ENCODE assay signal across 8 cellular contexts in genomic region chr9:113221800-113222481, GRCh38. TPM values are rescaled to one million over a fixed set of nuclear protein-coding genes. Genes with fewer than 3 reads are reported as not detected.
DNase-seq lines count a peak whose midpoint lies in the region; ATAC-seq, FAIRE-seq and TF ChIP-seq lines count a peak whose summit lies in the region.

No MANE protein-coding gene starts in this region.

- peak overlapping the region; percentile 86 for H3K4me2 ChIP-seq in PC-9

- FAIRE-seq in GM19239 (lab: Jason Lieb, UNC) = peak; percentile 14

- no peaks in the 10 kb centered on the region for H3K9me3 ChIP-seq in PC-9 (ENCODE audit: insufficient read depth, low read depth)
- H3K9me3 ChIP-seq in mucosa of stomach (ENCODE audit: control insufficient read depth, low read length) = no peaks in the 10 kb centered on the region

- no peaks in the 10 kb centered on the region for H3K27me3 ChIP-seq in PC-9 (ENCODE audit: insufficient read depth, low read depth)
- H3K27me3 ChIP-seq in dorsolateral prefrontal cortex = no peaks in the 10 kb centered on the region
- H3K27me3 ChIP-seq in mucosa of stomach (ENCODE audit: control insufficient read depth, insufficient read depth, low read length) = no peaks in the 10 kb centered on the region

- peaks cover 29% of the 10 kb centered on the region for H3K4me1 ChIP-seq in PC-9 (replicated peaks; ENCODE audit: insufficient read depth)
- peaks cover 21% of the 10 kb centered on the region for H3K4me1 ChIP-seq in mucosa of stomach (ENCODE audit: control insufficient read depth, insufficient read depth, low read length)

- peaks cover 4% of the 10 kb centered on the region; the same call in 1 of the 2 replicates for H3K36me3 ChIP-seq in PC-9 (ENCODE audit: low read depth)
- H3K36me3 ChIP-seq in mucosa of stomach (ENCODE audit: control insufficient read depth, insufficient read depth, low read length) = no peaks in the 10 kb centered on the region

- H4K20me1 ChIP-seq in PC-9 (ENCODE audit: insufficient read depth) = no peaks in the 10 kb centered on the region

- H3K9me2 ChIP-seq in PC-9 (ENCODE audit: insufficient read depth) = no peaks in the 10 kb centered on the region

- POLR2A ChIA-PET in PC-9 (lab: Charles Lee; ENCODE audit: unreplicated experiment) = interaction anchor here (0.6 to 1.1 kb wide), 8 partner anchors 53 to 1142 kb away, joined by 3 to 7 read pairs (median 3); partner anchors contain the start of genes CDC26, PRPF4 and WDR31

- peak overlapping the region; percentile 96 for H2AFZ ChIP-seq in PC-9

- TSS peak; percentile 62 for BruUV-seq in PC-9 (replicated peaks; lab: Mats Ljungman, UMichigan)

- TF ChIP-seq CTCF in PC-9 (conservative IDR thresholded peaks at IDR 0.05) = no peak
- TF ChIP-seq CTCF in dorsolateral prefrontal cortex (IDR thresholded peaks at IDR 0.05 in 54 of 56, conservative IDR thresholded peaks at IDR 0.05 in 2 of 56; ENCODE audit: low read depth in 1 of 56, partially characterized antibody in 56 of 56) = no peak

- ATAC-seq in GM19455 (IDR thresholded peaks at IDR 0.05; ENCODE audit: unreplicated experiment) (no peak), HG02885 (IDR thresholded peaks at IDR 0.05; ENCODE audit: poor library complexity, unreplicated experiment) (no peak)

- H3K9ac ChIP-seq in mucosa of stomach (ENCODE audit: low read length) = peak overlapping the region; percentile 93

- H3F3A ChIP-seq in PC-9 (ENCODE audit: insufficient read depth, low read depth) = no peaks in the 10 kb centered on the region; the same call in 1 of the 2 replicates

- H3K4me3 ChIP-seq in PC-9 (peak overlapping the region; percentile 79), dorsolateral prefrontal cortex (peak overlapping the region; percentile 61 to 99 (median 85)), mucosa of stomach (ENCODE audit: low read length) (peak overlapping the region; percentile 94)

- CTCF ChIA-PET in PC-9 (lab: Charles Lee) = interaction anchor here (0.6 to 2.2 kb wide), 3 partner anchors 48 to 88 kb away, joined by 4 to 9 read pairs (median 5); partner anchors contain the start of genes CDC26 and PRPF4

- H3K27ac ChIP-seq in PC-9 (peak overlapping the region; percentile 45), dorsolateral prefrontal cortex (peak overlapping the region in 50 of 59 donors; percentile 6 to 96 (median 74))

- DNase-seq in GM19239 (ENCODE audit: insufficient read length, low spot score) = no peak
- peak; percentile 5 to 38 for DNase-seq in PC-9
- no peak for DNase-seq in dorsolateral prefrontal cortex
- no peak for DNase-seq in DMS153 treated with DMSO at 0.1 percent for 48 hours (lab: John Stamatoyannopoulos, UW; ENCODE audit: unreplicated experiment)
- no peak for DNase-seq in NCI-H2107 (lab: John Stamatoyannopoulos, UW)

- peaks cover 53% of the 10 kb centered on the region for H3K79me2 ChIP-seq in PC-9 (ENCODE audit: low read depth)

- intact Hi-C loops in PC-9 (cut with micrococcal nuclease; ENCODE audit: unreplicated experiment) (loop anchor here (1.0 to 5.0 kb wide), 4 partner anchors 53 to 360 kb away; partner anchors contain the start of genes C9orf43, CDC26, POLE3 and PRPF4), dorsolateral prefrontal cortex (cut with DNase I) (loop anchor here (1.0 to 10.0 kb wide), 7 partner anchors 53 to 297 kb away; partner anchors contain the start of genes CDC26 (in 2 of the 2), PRPF4 (in 2 of the 2), C9orf43 (in 1 of the 2) and POLE3 (in 1 of the 2))

RNA-seq across cellular contexts. Expression of gene SLC31A1, which starts 0.6 kb away (rescaled TPM):
- total RNA-seq in PC-9 (2021) (24.9 and 27.2 TPM in 2 replicates), dorsolateral prefrontal cortex (10 to 100 TPM in 119 of 120 experiments, 1 to 10 TPM in 1; 9.4 to 18.3 (median 13.9) TPM)

RNA-seq across cellular contexts. Expression of gene FKBP15, which starts 0.9 kb away (rescaled TPM):
- total RNA-seq in PC-9 (2021) = 23.3 and 33.5 TPM in 2 replicates
- total RNA-seq in dorsolateral prefrontal cortex = 10 to 100 TPM; 23.3 to 39.3 (median 31.2) TPM

RNA-seq across cellular contexts. Expression of gene CDC26, which starts 53.4 kb away (rescaled TPM):
- total RNA-seq in PC-9 (2021) = 40.4 and 43.4 TPM in 2 replicates
- total RNA-seq in dorsolateral prefrontal cortex = 10 to 100 TPM; 12.2 to 29.9 (median 18.8) TPM

RNA-seq across cellular contexts. Expression of gene PRPF4, which starts 53.5 kb away (rescaled TPM):
- 31.6 and 36.3 TPM in 2 replicates for total RNA-seq in PC-9 (2021)
- 10 to 100 TPM; 10.2 to 24.7 (median 17.8) TPM for total RNA-seq in dorsolateral prefrontal cortex

Comparison
In these comparisons a context has a peak if more than half of its experiments do, and no peak if none do; other contexts are left out.
1. DNase-seq: peak in PC-9 (2 of 2); none in GM19239 (single experiment), dorsolateral prefrontal cortex (0 of 10), DMS153 treated with DMSO at 0.1 percent for 48 hours (single experiment) and NCI-H2107 (single experiment).
2. Peak in every context shown above with its lines, with median percentiles within 50 percentile points of each other: H3K4me3 ChIP-seq.